Comparison of ENCODE assay signal across 18 cellular contexts in the genomic region with DNA sequence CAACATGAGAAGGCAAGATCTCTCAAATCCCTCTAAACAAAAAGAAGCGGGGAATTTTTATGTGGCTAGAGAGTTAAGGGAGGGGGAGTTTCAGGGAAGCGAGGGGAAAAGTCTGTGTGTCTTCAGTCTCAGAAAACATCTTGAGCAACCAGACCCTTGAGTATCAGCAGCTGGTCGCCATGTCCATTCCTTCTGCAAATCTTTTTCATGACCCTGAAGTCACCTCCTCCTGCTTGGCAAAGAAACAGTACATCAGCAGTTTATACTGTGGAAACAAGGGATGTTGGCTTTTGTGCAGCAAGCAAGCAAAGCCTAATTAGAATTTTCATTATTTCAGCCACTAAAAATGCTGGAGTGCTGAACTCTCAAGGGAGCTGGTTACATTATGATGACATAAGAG.
DNase-seq lines count a peak whose midpoint lies in the region; ATAC-seq and TF ChIP-seq lines count a peak whose summit lies in the region.
"Had no signal": no experiment of that assay in that cellular context is flagged by ENCODE, and none has a peak within 500 bp of the region (broad histone marks: within the 10 kb centered on the region; RNA-seq: fewer than 3 reads in every experiment).

No MANE protein-coding gene starts in this region.

- H3K36me3 ChIP-seq in neural progenitor cell: no peaks in the 10 kb centered on the region
- no peaks in the 10 kb centered on the region for H3K36me3 ChIP-seq in upper lobe of right lung

- H3K9me3 ChIP-seq in neural progenitor cell (ENCODE audit: low read depth): no peaks in the 10 kb centered on the region
- H3K9me3 ChIP-seq in upper lobe of right lung: no peaks in the 10 kb centered on the region

- no peak for TF ChIP-seq CTCF in neural progenitor cell (IDR thresholded peaks at IDR 0.05)
- no peak for TF ChIP-seq CTCF in upper lobe of right lung (IDR thresholded peaks at IDR 0.05)
- TF ChIP-seq CTCF in omental fat pad (IDR thresholded peaks at IDR 0.05): no peak

- H3K27ac ChIP-seq in neural progenitor cell (no peak overlapping the region), upper lobe of right lung (no peak overlapping the region)
- H3K27ac ChIP-seq: 22Rv1 had no signal

- intact Hi-C loops in upper lobe of right lung (cut with DNase I): no loop called here

- H3F3A ChIP-seq in neural progenitor cell (ENCODE audit: low read depth): no peaks in the 10 kb centered on the region

- H3K9me3 Mint-ChIP-seq in neural progenitor cell: no peaks in the 10 kb centered on the region

- H4K20me1 ChIP-seq in neural progenitor cell (ENCODE audit: low read depth): no peaks in the 10 kb centered on the region

- no peak overlapping the region for H3K4me2 ChIP-seq in neural progenitor cell

- H3K27me3 ChIP-seq in neural progenitor cell (no peaks in the 10 kb centered on the region), upper lobe of right lung (no peaks in the 10 kb centered on the region)

- no peak overlapping the region for H3K27ac Mint-ChIP-seq in neural progenitor cell
- H3K27ac Mint-ChIP-seq: CD4-positive, alpha-beta memory T cell had no signal

- peaks cover 3% of the 10 kb centered on the region for H3K4me1 Mint-ChIP-seq in neural progenitor cell
- H3K4me1 Mint-ChIP-seq: CD4-positive, alpha-beta memory T cell had no signal

- no peaks in the 10 kb centered on the region for H3K27me3 Mint-ChIP-seq in neural progenitor cell (ENCODE audit: insufficient read depth, low read depth)
- H3K27me3 Mint-ChIP-seq: CD4-positive, alpha-beta memory T cell had no signal

- H3K36me3 Mint-ChIP-seq in neural progenitor cell: no peaks in the 10 kb centered on the region
- H3K36me3 Mint-ChIP-seq: CD4-positive, alpha-beta memory T cell had no signal

- ATAC-seq in upper lobe of right lung: peak; percentile 22
- ATAC-seq in omental fat pad (ENCODE audit: low FRiP score): no peak

- H3K4me1 ChIP-seq in neural progenitor cell (peaks cover 2% of the 10 kb centered on the region), upper lobe of right lung (no peaks in the 10 kb centered on the region)

- H3K79me2 ChIP-seq in neural progenitor cell (ENCODE audit: low read depth): no peaks in the 10 kb centered on the region

- H2AFZ ChIP-seq in neural progenitor cell (replicated peaks): peak overlapping the region; percentile 17

- DNase-seq in NCI-H187 treated with DMSO at 0.1 percent for 48 hours (lab: John Stamatoyannopoulos, UW): peak; percentile 16
- DNase-seq in NCI-H187 (lab: John Stamatoyannopoulos, UW): no peak
- peak; percentile 1 for DNase-seq in fibroblast of gingiva (ENCODE audit: low read depth)
- no peak for DNase-seq in neural progenitor cell (ENCODE audit: low spot score)
- DNase-seq in upper lobe of right lung: no peak
- DNase-seq in AG20443 (ENCODE audit: low spot score): no peak
- DNase-seq in LoVo (ENCODE audit: low spot score): no peak
- DNase-seq in omental fat pad (ENCODE audit: low spot score): no peak
- DNase-seq: CD4-positive, alpha-beta memory T cell; DMS79; GOT3; KBM-7; NCI-H1436; NCI-H345; NCI-H526; NK-92 treated with Interleukin-12 subunit alpha and Interleukin-12 subunit beta, amount 100 ng/mL, for 24 hours; SIG-M5 had no signal

- H3K9ac ChIP-seq in neural progenitor cell: no peak overlapping the region

- no peak overlapping the region for H3K4me3 ChIP-seq in neural progenitor cell
- no peak overlapping the region for H3K4me3 ChIP-seq in upper lobe of right lung

- H3K4me3 Mint-ChIP-seq in neural progenitor cell: no peak overlapping the region
- H3K4me3 Mint-ChIP-seq: CD4-positive, alpha-beta memory T cell had no signal

Comparison
In these comparisons a context has a peak if more than half of its experiments do, and no peak if none do; other contexts are left out.
1. DNase-seq: peak in NCI-H187 treated with DMSO at 0.1 percent for 48 hours (single experiment) and fibroblast of gingiva (single experiment); none in NCI-H187 (0 of 2), neural progenitor cell (single experiment), upper lobe of right lung (single experiment), AG20443 (single experiment), LoVo (single experiment) and omental fat pad (single experiment).